1 cellular context compared by ENCODE assay signal in genomic region chr11:15650105-15650938, GRCh38.
TF ChIP-seq lines count a peak whose summit lies in the region.

No MANE protein-coding gene starts in this region.

TF ChIP-seq in HepG2, 621 proteins besides CTCF, POLR2A, EP300 and RAD21 (continued from another document and continues in another):
- TF ChIP-seq ZZZ3 (CRISPR knock-in tag; IDR thresholded peaks at IDR 0.05; ENCODE audit: borderline replicate concordance) (0 out of 2 replicates have a peak, but pooled peaks have one; percentile 23), ATF3 (CRISPR knock-in tag; IDR thresholded peaks at IDR 0.05) (no peak), ZNF382 (CRISPR knock-in tag; IDR thresholded peaks at IDR 0.05; ENCODE audit: borderline replicate concordance) (no peak), NFYC (CRISPR knock-in tag; IDR thresholded peaks at IDR 0.05) (no peak), FOXA3 (CRISPR knock-in tag; IDR thresholded peaks at IDR 0.05) (peak; percentile 63), ZNF646 (CRISPR knock-in tag; IDR thresholded peaks at IDR 0.05) (no peak), ELF1 (CRISPR knock-in tag; IDR thresholded peaks at IDR 0.05) (peak; percentile 45), NR1H2 (CRISPR knock-in tag; IDR thresholded peaks at IDR 0.05; ENCODE audit: borderline replicate concordance, low read depth) (no peak), POLR2AphosphoS2 (IDR thresholded peaks at IDR 0.05; ENCODE audit: low read depth, low read length) (no peak), HMG20A (CRISPR knock-in tag; IDR thresholded peaks at IDR 0.05; ENCODE audit: borderline replicate concordance) (peak; percentile 44; the same call in 1 of the 2 replicates), ZNF619 (CRISPR knock-in tag; IDR thresholded peaks at IDR 0.05) (peak; percentile 91; the same call in 1 of the 2 replicates), ZNF782 (CRISPR knock-in tag; IDR thresholded peaks at IDR 0.05; ENCODE audit: borderline replicate concordance) (no peak; the same call in 1 of the 2 replicates), MXD3 (CRISPR knock-in tag; IDR thresholded peaks at IDR 0.05) (peak; percentile 72; the same call in 1 of the 2 replicates), MAFG (CRISPR knock-in tag; IDR thresholded peaks at IDR 0.05) (no peak), NCOA2 (CRISPR knock-in tag; IDR thresholded peaks at IDR 0.05) (peak; percentile 54; the same call in 1 of the 2 replicates), MYNN (CRISPR knock-in tag; IDR thresholded peaks at IDR 0.05; ENCODE audit: low read depth) (no peak), KAT8 (CRISPR knock-in tag; IDR thresholded peaks at IDR 0.05) (peak; percentile 78), ZNF331 (CRISPR knock-in tag; IDR thresholded peaks at IDR 0.05) (peak; percentile 89), REXO4 (CRISPR knock-in tag; IDR thresholded peaks at IDR 0.05; ENCODE audit: borderline replicate concordance) (no peak), ZNF543 (CRISPR knock-in tag; IDR thresholded peaks at IDR 0.05) (no peak), GLI4 (CRISPR knock-in tag; IDR thresholded peaks at IDR 0.05; ENCODE audit: borderline replicate concordance) (no peak), ZFAT (CRISPR knock-in tag; conservative IDR thresholded peaks at IDR 0.05) (no peak), ESRRA (CRISPR knock-in tag; IDR thresholded peaks at IDR 0.05; ENCODE audit: low read depth) (no peak; the same call in 1 of the 2 replicates), ZNF550 (CRISPR knock-in tag; IDR thresholded peaks at IDR 0.05; ENCODE audit: borderline replicate concordance) (0 out of 2 replicates have a peak, but pooled peaks have one; percentile 91), ZNF124 (CRISPR knock-in tag; IDR thresholded peaks at IDR 0.05) (peak; percentile 71; the same call in 1 of the 2 replicates), KLF9 (CRISPR knock-in tag; IDR thresholded peaks at IDR 0.05; ENCODE audit: low read depth) (no peak), SRSF1 (optimal IDR thresholded peaks at IDR 0.05; ENCODE audit: low read depth, low read length) (peak; percentile 95), EHMT2 (IDR thresholded peaks at IDR 0.05; ENCODE audit: borderline replicate concordance, low read depth, low read length) (no peak), ZNF570 (CRISPR knock-in tag; IDR thresholded peaks at IDR 0.05; ENCODE audit: borderline replicate concordance) (no peak), SMAD3 (CRISPR knock-in tag; IDR thresholded peaks at IDR 0.05) (no peak), ZNF367 (CRISPR knock-in tag; IDR thresholded peaks at IDR 0.05; ENCODE audit: borderline replicate concordance) (no peak), KDM6A (CRISPR knock-in tag; IDR thresholded peaks at IDR 0.05; ENCODE audit: low read depth) (no peak), ZNF598 (CRISPR knock-in tag; IDR thresholded peaks at IDR 0.05; ENCODE audit: borderline replicate concordance) (0 out of 2 replicates have a peak, but pooled peaks have one; percentile 82), TAF15 (IDR thresholded peaks at IDR 0.05; ENCODE audit: low read depth, low read length, poor library complexity, severe bottlenecking) (peak; percentile 51), ZNF441 (CRISPR knock-in tag; IDR thresholded peaks at IDR 0.05; ENCODE audit: borderline replicate concordance) (peak; percentile 54; the same call in 1 of the 2 replicates), ZNF678 (CRISPR knock-in tag; IDR thresholded peaks at IDR 0.05) (peak; percentile 29; the same call in 1 of the 2 replicates), ARID4A (CRISPR knock-in tag; IDR thresholded peaks at IDR 0.05; ENCODE audit: borderline replicate concordance) (peak; percentile 61; the same call in 1 of the 2 replicates), ZBTB42 (CRISPR knock-in tag; IDR thresholded peaks at IDR 0.05) (no peak), ZNF614 (CRISPR knock-in tag; IDR thresholded peaks at IDR 0.05; ENCODE audit: borderline replicate concordance) (peak; percentile 73; the same call in 1 of the 2 replicates), LBX2 (CRISPR knock-in tag; IDR thresholded peaks at IDR 0.05; ENCODE audit: borderline replicate concordance) (no peak), TEAD2 (CRISPR knock-in tag; IDR thresholded peaks at IDR 0.05) (no peak), ZNF567 (CRISPR knock-in tag; IDR thresholded peaks at IDR 0.05; ENCODE audit: borderline replicate concordance) (peak; percentile 69; the same call in 1 of the 2 replicates), ERF (CRISPR knock-in tag; IDR thresholded peaks at IDR 0.05) (peak; percentile 89; the same call in 1 of the 2 replicates), THAP9 (CRISPR knock-in tag; IDR thresholded peaks at IDR 0.05; ENCODE audit: borderline replicate concordance) (peak; percentile 48; the same call in 1 of the 2 replicates), ZNF280D (CRISPR knock-in tag; IDR thresholded peaks at IDR 0.05) (peak; percentile 88; the same call in 1 of the 2 replicates), SAFB2 (CRISPR knock-in tag; IDR thresholded peaks at IDR 0.05; ENCODE audit: borderline replicate concordance, low read depth) (peak; percentile 22; the same call in 1 of the 2 replicates)
